In the genomic region with DNA sequence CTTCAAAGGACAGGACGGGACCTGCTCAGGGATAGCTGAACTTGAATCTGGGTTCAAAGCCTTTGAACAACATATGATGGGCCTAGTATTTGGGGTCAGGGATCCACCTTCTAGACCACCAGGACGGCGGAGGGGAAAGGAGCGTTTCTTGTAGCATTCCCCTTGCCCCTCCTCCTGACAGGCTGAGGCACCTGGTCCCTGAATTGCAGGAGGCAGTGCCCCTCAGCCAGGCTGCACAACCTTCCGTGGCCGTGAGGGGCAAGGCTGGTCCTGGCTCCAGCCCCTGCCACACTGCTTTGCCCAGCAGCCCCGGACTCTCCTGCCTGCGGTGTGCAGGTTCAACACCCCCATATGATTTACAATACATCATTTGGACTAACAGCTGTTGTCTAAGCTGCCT, we compare ENCODE assay signal across 22 cellular contexts.
"Had no signal": no experiment of that assay in that cellular context is flagged by ENCODE, and none has a peak within 500 bp of the region (broad histone marks: within the 10 kb centered on the region; RNA-seq: fewer than 3 reads in every experiment).

No MANE protein-coding gene starts in this region.

- H3K36me3 ChIP-seq: colonic mucosa, esophagus squamous epithelium, pancreas, uterus had no signal

- H3K27ac ChIP-seq: colonic mucosa, epithelial cell of prostate, esophagus squamous epithelium, pancreas, psoas muscle, testis, uterus had no signal

- H3K4me1 ChIP-seq: colonic mucosa, esophagus squamous epithelium, pancreas, psoas muscle, uterus had no signal

- H3K4me3 ChIP-seq: colonic mucosa, esophagus squamous epithelium, pancreas, psoas muscle, testis, uterus had no signal

- ATAC-seq: activated CD8-positive, alpha-beta T cell treated with anti-CD3 and anti-CD28 coated beads for 36 hours; activated T-cell treated with anti-CD3 and anti-CD28 coated beads, Interleukin-2, amount 50 U/mL, for 72 hours; left ventricle myocardium superior; psoas muscle; stimulated activated naive CD8-positive, alpha-beta T cell treated with anti-CD3 and anti-CD28 coated beads, Interleukin-15, Interleukin-2, amounts not matched to agents 100 U/mL and 50 U/mL, for 24 hours had no signal

- H3K27me3 ChIP-seq: colonic mucosa, testis had no signal

- DNase-seq: activated B cell treated with CpG ODN at 0.5 μM for 24 hours; activated CD4-positive, alpha-beta T cell treated with anti-CD3 and anti-CD28 coated beads, Interleukin-2, amount 50 U/mL, for 1 hour; activated CD8-positive, alpha-beta T cell treated with anti-CD3 and anti-CD28 coated beads for 36 hours; activated naive CD4-positive, alpha-beta T cell treated with Interleukin-2 at 50 U/mL for 16 hours; activated T-cell treated with anti-CD3 and anti-CD28 coated beads, Interleukin-2, amount 50 U/mL, for 72 hours; anterior cingulate cortex; cerebellar nuclear complex; colonic mucosa; effector CD8-positive, alpha-beta T cell; esophagus squamous epithelium; left ventricle myocardium superior; naive B cell; nephron progenitor cell; stimulated activated CD4-positive, alpha-beta T cell treated with anti-CD3 and anti-CD28 coated beads, Interleukin-12 subunit alpha, Interleukin-12 subunit beta, amount 100 ng/mL, for 4 hours; stimulated activated CD4-positive, alpha-beta T cell treated with anti-CD3 and anti-CD28 coated beads, Interleukin-4, amount 100 ng/mL, for 1 hour; stimulated activated naive CD8-positive, alpha-beta T cell treated with anti-CD3 and anti-CD28 coated beads, Interleukin-15, Interleukin-2, amounts not matched to agents 100 U/mL and 50 U/mL, for 24 hours; testis; trophoblast cell; uterus had no signal

- H3K9me3 ChIP-seq: colonic mucosa, esophagus squamous epithelium, pancreas, psoas muscle, testis, uterus had no signal
